Comparison of ENCODE assay signal across 8 cellular contexts in genomic region chr12:13864081-13864673, GRCh38.
DNase-seq lines count a peak whose midpoint lies in the region; ATAC-seq and TF ChIP-seq lines count a peak whose summit lies in the region.

No MANE protein-coding gene starts in this region.

- peaks cover 20% of the 10 kb centered on the region for H3K27me3 Mint-ChIP-seq in activated naive CD4-positive, alpha-beta T cell treated with anti-CD3 and anti-CD28 coated beads for 36 hours (ENCODE audit: low read depth)

- no peak overlapping the region for H3K4me3 Mint-ChIP-seq in activated naive CD4-positive, alpha-beta T cell treated with anti-CD3 and anti-CD28 coated beads for 36 hours

- TF ChIP-seq CTCF in Peyer's patch (IDR thresholded peaks at IDR 0.05) (peak; percentile 41 to 89 (median 84)), prostate gland (IDR thresholded peaks at IDR 0.05) (peak; percentile 36 to 62 (median 60))

- H3K36me3 ChIP-seq in Karpas-422 (ENCODE audit: insufficient read depth, low read length) (no peaks in the 10 kb centered on the region), Peyer's patch (no peaks in the 10 kb centered on the region), prostate gland (no peaks in the 10 kb centered on the region)

- no peaks in the 10 kb centered on the region for H3K4me1 Mint-ChIP-seq in activated naive CD4-positive, alpha-beta T cell treated with anti-CD3 and anti-CD28 coated beads for 36 hours (ENCODE audit: low read depth)

- H4K20me1 ChIP-seq in Karpas-422 (ENCODE audit: insufficient read depth, low read depth, low read length), result no peaks in the 10 kb centered on the region

- H3K27me3 ChIP-seq in Karpas-422 (ENCODE audit: low read length), result no peaks in the 10 kb centered on the region
- no peaks in the 10 kb centered on the region for H3K27me3 ChIP-seq in Peyer's patch
- H3K27me3 ChIP-seq in prostate gland (replicated peaks; ENCODE audit: insufficient read depth), result peaks cover 2% of the 10 kb centered on the region

- H3K4me3 ChIP-seq in Karpas-422 (ENCODE audit: low read length) (no peak overlapping the region), Peyer's patch (no peak overlapping the region), prostate gland (no peak overlapping the region)

- TF ChIP-seq POLR2A in Peyer's patch (IDR thresholded peaks at IDR 0.05), result no peak
- no peak for TF ChIP-seq POLR2A in prostate gland (IDR thresholded peaks at IDR 0.05)

- no peak overlapping the region for H3K27ac Mint-ChIP-seq in activated naive CD4-positive, alpha-beta T cell treated with anti-CD3 and anti-CD28 coated beads for 36 hours

- H3K9me2 ChIP-seq in Karpas-422 (replicated peaks; ENCODE audit: insufficient read depth, low read length), result no peaks in the 10 kb centered on the region

- H3K4me1 ChIP-seq in Karpas-422 (ENCODE audit: low read length) (peaks cover 7% of the 10 kb centered on the region), Peyer's patch (no peaks in the 10 kb centered on the region), prostate gland (replicated peaks) (no peaks in the 10 kb centered on the region)

- H3K9ac ChIP-seq in Karpas-422 (ENCODE audit: low read length), result no peak overlapping the region

- no peak overlapping the region for H3K4me2 ChIP-seq in Karpas-422 (ENCODE audit: low read depth, low read length, poor library complexity, severe bottlenecking)

- H3K9me3 ChIP-seq in Karpas-422 (ENCODE audit: low read length) (no peaks in the 10 kb centered on the region), Peyer's patch (no peaks in the 10 kb centered on the region), prostate gland (no peaks in the 10 kb centered on the region)

- DNase-seq in ELR (ENCODE audit: low read depth) (peak; percentile 70), Karpas-422 (peak; percentile 90), Peyer's patch (peak; percentile 49 to 86 (median 86)), cardiac septum (ENCODE audit: low spot score) (peak; percentile 83), prostate gland (ENCODE audit: low spot score) (peak; percentile 28), DMS79 treated with DMSO at 0.1 percent for 48 hours (lab: John Stamatoyannopoulos, UW) (no peak)
- DNase-seq in activated naive CD4-positive, alpha-beta T cell treated with anti-CD3 and anti-CD28 coated beads for 36 hours, result peak; percentile 75

- ATAC-seq in GM21825 (IDR thresholded peaks at IDR 0.05; ENCODE audit: unreplicated experiment), result peak; percentile 88

- H3K27ac ChIP-seq in Karpas-422 (ENCODE audit: low read length) (no peak overlapping the region), Peyer's patch (no peak overlapping the region), prostate gland (no peak overlapping the region)

- no peaks in the 10 kb centered on the region for H3K9me3 Mint-ChIP-seq in activated naive CD4-positive, alpha-beta T cell treated with anti-CD3 and anti-CD28 coated beads for 36 hours

- H3K79me2 ChIP-seq in Karpas-422 (ENCODE audit: low read length), result no peaks in the 10 kb centered on the region

- intact Hi-C loops in activated naive CD4-positive, alpha-beta T cell treated with anti-CD3 and anti-CD28 coated beads for 36 hours (cut with micrococcal nuclease), result loop anchor here (1.0 to 10.0 kb wide), 3 partner anchors 117 to 801 kb away; partner anchors contain the start of gene GRIN2B
- intact Hi-C loops in cardiac septum (cut with DNase I) (loop anchor here (5.0 kb wide), 1 partner anchor 303 kb away; no protein-coding TSS in a partner anchor), prostate gland (cut with DNase I) (loop anchor here (10.0 kb wide), 1 partner anchor 301 kb away; no protein-coding TSS in a partner anchor)

- CTCF ChIA-PET in activated naive CD4-positive, alpha-beta T cell treated with anti-CD3 and anti-CD28 coated beads for 36 hours (lab: Charles Lee), result interaction anchor here (0.7 to 2.0 kb wide), 10 partner anchors 17 to 303 kb away, joined by 3 to 14 read pairs (median 4); no protein-coding TSS in a partner anchor

- 15% methylated on average over 9 of the region's 9 CpGs for WGBS in prostate gland

- H2AFZ ChIP-seq in Karpas-422 (ENCODE audit: low read length), result no peak overlapping the region

- no peaks in the 10 kb centered on the region for H3K36me3 Mint-ChIP-seq in activated naive CD4-positive, alpha-beta T cell treated with anti-CD3 and anti-CD28 coated beads for 36 hours (ENCODE audit: low read depth)
